In genomic region chr18:57218281-57218680, GRCh38 we compare ENCODE assay signal across 5 cellular contexts.
"Had no signal": no experiment of that assay in that cellular context is flagged by ENCODE, and none has a peak within 500 bp of the region (broad histone marks: within the 10 kb centered on the region; RNA-seq: fewer than 3 reads in every experiment).

No MANE protein-coding gene starts in this region.

- DNase-seq: H9, HCEC 1CT, IMR-90 had no signal

- ATAC-seq: GM23338, K562 had no signal
